ENCODE assay signal across 17 cellular contexts in the genomic region with DNA sequence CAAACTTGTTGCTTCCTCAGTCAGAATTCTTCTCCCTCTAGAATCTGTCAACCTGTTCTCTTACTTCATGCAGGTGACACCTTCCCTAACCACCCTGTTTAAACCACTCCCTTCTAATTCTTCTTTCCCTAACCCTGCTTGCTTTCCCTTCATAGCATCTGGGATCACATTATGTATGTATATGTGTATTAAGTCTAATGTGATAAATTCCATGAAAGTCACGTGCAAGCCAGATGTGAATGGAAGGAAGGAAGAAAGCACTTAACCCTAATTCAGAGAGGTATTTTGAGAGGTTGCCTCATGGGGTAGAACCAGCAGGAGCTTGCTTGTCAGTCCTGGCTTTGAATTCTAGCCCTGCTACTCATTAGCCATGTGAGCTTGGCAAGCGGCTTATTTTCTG.
"Had no signal": no experiment of that assay in that cellular context is flagged by ENCODE, and none has a peak within 500 bp of the region (broad histone marks: within the 10 kb centered on the region; RNA-seq: fewer than 3 reads in every experiment).

No MANE protein-coding gene starts in this region.

- H3K27ac Mint-ChIP-seq: activated CD8-positive, alpha-beta T cell treated with anti-CD3 and anti-CD28 coated beads, Interleukin-2, amount 10 ng/mL, durations not matched to agents 7 days and 5 days; activated naive CD4-positive, alpha-beta T cell treated with anti-CD3 and anti-CD28 coated beads, Interleukin-2, amount 50 U/mL, for 24 hours had no signal

- H2AFZ ChIP-seq: hepatocyte, neural progenitor cell had no signal

- H3K36me3 Mint-ChIP-seq: activated naive CD4-positive, alpha-beta T cell treated with anti-CD3 and anti-CD28 coated beads, Interleukin-2, amount 50 U/mL, for 24 hours had no signal

- H3K4me1 ChIP-seq: adrenal gland, esophagus squamous epithelium, pancreas, stomach, testis, upper lobe of left lung had no signal

- H3K36me3 ChIP-seq: adrenal gland, esophagus squamous epithelium, pancreas, stomach, upper lobe of left lung had no signal

- H3K9me3 ChIP-seq: adrenal gland, esophagus squamous epithelium, pancreas, stomach, testis, upper lobe of left lung had no signal

- H3K4me1 Mint-ChIP-seq: activated naive CD4-positive, alpha-beta T cell treated with anti-CD3 and anti-CD28 coated beads, Interleukin-2, amount 50 U/mL, for 24 hours had no signal

- H3K9ac ChIP-seq: neural progenitor cell had no signal

- H3K4me3 Mint-ChIP-seq: activated CD8-positive, alpha-beta T cell treated with anti-CD3 and anti-CD28 coated beads, Interleukin-2, amount 10 ng/mL, durations not matched to agents 7 days and 5 days; activated naive CD4-positive, alpha-beta T cell treated with anti-CD3 and anti-CD28 coated beads, Interleukin-2, amount 50 U/mL, for 24 hours; neural progenitor cell had no signal

- H3K27ac ChIP-seq: adrenal gland, esophagus squamous epithelium, hepatocyte, neural progenitor cell, pancreas, stomach, testis, upper lobe of left lung had no signal

- H3K27me3 ChIP-seq: adrenal gland, esophagus squamous epithelium, hepatocyte, neural progenitor cell, pancreas, stomach, testis, upper lobe of left lung had no signal

- H3K9me3 Mint-ChIP-seq: activated naive CD4-positive, alpha-beta T cell treated with anti-CD3 and anti-CD28 coated beads, Interleukin-2, amount 50 U/mL, for 24 hours; neural progenitor cell had no signal

- H3K4me3 ChIP-seq: adrenal gland, esophagus squamous epithelium, hepatocyte, lung, neural progenitor cell, pancreas, stomach, testis, upper lobe of left lung had no signal

- H3K27me3 Mint-ChIP-seq: activated naive CD4-positive, alpha-beta T cell treated with anti-CD3 and anti-CD28 coated beads, Interleukin-2, amount 50 U/mL, for 24 hours had no signal

- DNase-seq: activated CD4-positive, alpha-beta T cell treated with anti-CD3 and anti-CD28 coated beads for 48 hours; activated CD8-positive, alpha-beta memory T cell treated with anti-CD3 and anti-CD28 coated beads, Interleukin-2, amount 50 U/mL, for 4 hours; activated CD8-positive, alpha-beta T cell treated with anti-CD3 and anti-CD28 coated beads, Interleukin-2, amount 10 ng/mL, durations not matched to agents 7 days and 5 days; activated effector memory CD4-positive, alpha-beta T cell treated with anti-CD3 and anti-CD28 coated beads, Interleukin-2, amount 50 U/mL, for 16 hours; activated T-cell treated with anti-CD3 and anti-CD28 coated beads, Interleukin-2, amount 50 U/mL, for 48 hours; adrenal gland; esophagus squamous epithelium; pancreas; stimulated activated CD4-positive, alpha-beta T cell treated with anti-CD3 and anti-CD28 coated beads, Interleukin-1b, Interleukin-23, amount 100 ng/mL, for 48 hours; stomach; T-helper 2 cell; testis; upper lobe of left lung had no signal

- H3K4me2 ChIP-seq: hepatocyte, neural progenitor cell had no signal
